Comparison of ENCODE assay signal across 8 cellular contexts in the genomic region with DNA sequence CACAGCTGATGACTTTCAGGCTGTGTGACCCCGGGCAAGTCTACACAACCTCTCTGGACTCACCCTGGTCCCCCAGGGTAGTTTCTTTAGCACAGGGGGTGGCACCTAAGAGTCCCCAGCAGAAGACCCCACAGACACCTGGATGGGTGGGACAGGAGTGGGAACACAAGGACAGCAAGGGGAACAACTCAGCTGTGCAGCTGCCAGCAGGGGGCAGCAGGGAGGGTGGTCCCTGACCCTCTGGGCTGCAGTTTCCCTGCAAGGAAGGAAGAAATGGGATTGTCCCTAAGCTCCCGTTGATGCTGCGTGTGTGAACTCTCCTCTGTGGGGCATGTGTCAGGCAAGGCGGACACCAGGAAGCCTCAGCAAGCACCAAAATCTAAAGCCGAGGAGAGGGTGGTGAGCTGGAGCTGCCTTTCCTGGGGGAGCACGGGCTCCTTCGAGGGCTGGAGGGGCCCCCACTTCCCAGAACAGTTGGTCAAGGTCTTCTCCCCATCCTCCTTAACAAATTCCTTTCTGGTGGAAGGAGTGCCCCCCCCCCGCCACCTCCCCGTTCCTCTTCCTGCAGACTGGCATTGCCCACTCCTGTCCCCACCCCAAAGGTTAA. TPM values are rescaled to one million over a fixed set of nuclear protein-coding genes. Genes with fewer than 3 reads are reported as not detected.
DNase-seq lines count a peak whose midpoint lies in the region; TF ChIP-seq lines count a peak whose summit lies in the region.

No MANE protein-coding gene starts in this region.

- H3K9ac ChIP-seq in Karpas-422 (ENCODE audit: low read length), result no peak overlapping the region

- H3K9me2 ChIP-seq in DOHH2 (replicated peaks; ENCODE audit: control insufficient read depth, low read length), result no peaks in the 10 kb centered on the region
- H3K9me2 ChIP-seq in Karpas-422 (replicated peaks; ENCODE audit: insufficient read depth, low read length), result no peaks in the 10 kb centered on the region

- peak; percentile 60 for DNase-seq in Karpas-422
- peak; percentile 46 for DNase-seq in astrocyte of the hippocampus (ENCODE audit: low read depth, low spot score)
- DNase-seq in T-helper 9 cell, result no peak
- DNase-seq in coronary artery (ENCODE audit: low spot score), result no peak
- no peak for DNase-seq in NOMO-1 (lab: John Stamatoyannopoulos, UW; ENCODE audit: unreplicated experiment in 2 of 2)
- no peak for DNase-seq in NCI-H2196 treated with DMSO at 0.1 percent for 48 hours (lab: John Stamatoyannopoulos, UW; ENCODE audit: unreplicated experiment)

- H3K27ac ChIP-seq in DOHH2 (ENCODE audit: low read depth, low read length) (no peak overlapping the region), Karpas-422 (ENCODE audit: low read length) (no peak overlapping the region), coronary artery (no peak overlapping the region)

- H3K27me3 ChIP-seq in DOHH2 (ENCODE audit: control insufficient read depth, low read length), result 0 out of 2 replicates have a peak, but pooled peaks cover 4% of the 10 kb centered on the region
- H3K27me3 ChIP-seq in Karpas-422 (ENCODE audit: low read length), result no peaks in the 10 kb centered on the region

- H3K27ac Mint-ChIP-seq in nephron, result no peak overlapping the region

- H3K4me2 ChIP-seq in DOHH2 (ENCODE audit: low read length), result no peak overlapping the region
- H3K4me2 ChIP-seq in Karpas-422 (ENCODE audit: low read depth, low read length, poor library complexity, severe bottlenecking), result no peak overlapping the region

- H3K79me2 ChIP-seq in DOHH2 (ENCODE audit: control insufficient read depth, low read length) (no peaks in the 10 kb centered on the region), Karpas-422 (ENCODE audit: low read length) (no peaks in the 10 kb centered on the region)

- peak; percentile 83 for TF ChIP-seq CTCF in DOHH2 (IDR thresholded peaks at IDR 0.05; ENCODE audit: low read depth, low read length, poor library complexity, severe bottlenecking)
- TF ChIP-seq CTCF in nephron (IDR thresholded peaks at IDR 0.05; ENCODE audit: unreplicated experiment in 3 of 3), result peak; percentile 53 to 71 (median 53)
- TF ChIP-seq CTCF in coronary artery (IDR thresholded peaks at IDR 0.05), result no peak

- no peak overlapping the region for H3K4me3 Mint-ChIP-seq in nephron

- H3K27me3 Mint-ChIP-seq in nephron (ENCODE audit: low read depth), result peaks cover 17% of the 10 kb centered on the region

- no peaks in the 10 kb centered on the region for H3F3A ChIP-seq in DOHH2 (ENCODE audit: control insufficient read depth, insufficient read depth)

- peaks cover 19% of the 10 kb centered on the region for H3K4me1 Mint-ChIP-seq in nephron

- H3K4me1 ChIP-seq in DOHH2 (ENCODE audit: control insufficient read depth, low read length) (no peaks in the 10 kb centered on the region), Karpas-422 (ENCODE audit: low read length) (no peaks in the 10 kb centered on the region)

- no peak overlapping the region for H2AFZ ChIP-seq in Karpas-422 (ENCODE audit: low read length)

- peaks cover 9% of the 10 kb centered on the region for H3K9me3 Mint-ChIP-seq in nephron

- H4K20me1 ChIP-seq in DOHH2 (ENCODE audit: control insufficient read depth, insufficient read depth, low read depth, low read length) (no peaks in the 10 kb centered on the region), Karpas-422 (ENCODE audit: insufficient read depth, low read depth, low read length) (no peaks in the 10 kb centered on the region)

- H3K36me3 Mint-ChIP-seq in nephron (ENCODE audit: low read depth), result no peaks in the 10 kb centered on the region

- no peak overlapping the region for H3K4me3 ChIP-seq in DOHH2 (ENCODE audit: low read length)
- no peak overlapping the region for H3K4me3 ChIP-seq in Karpas-422 (ENCODE audit: low read length)
- H3K4me3 ChIP-seq in coronary artery, result no peak overlapping the region

- no peaks in the 10 kb centered on the region for H3K36me3 ChIP-seq in DOHH2 (ENCODE audit: control insufficient read depth, low read length)
- no peaks in the 10 kb centered on the region for H3K36me3 ChIP-seq in Karpas-422 (ENCODE audit: insufficient read depth, low read length)

- H3K9me3 ChIP-seq in DOHH2 (ENCODE audit: control insufficient read depth, insufficient read depth, low read length) (no peaks in the 10 kb centered on the region), Karpas-422 (ENCODE audit: low read length) (no peaks in the 10 kb centered on the region)

RNA-seq across cellular contexts. Expression of a gene that starts 24.1 kb away (rescaled TPM):
- total RNA-seq in Karpas-422 (2014; rRNA removed; shearing (Covaris generic); ENCODE audit: low replicate concordance), result not detected in 2 replicates

Comparison
In these comparisons a context has a peak if more than half of its experiments do, and no peak if none do; other contexts are left out.
1. DNase-seq: peak in Karpas-422 (single experiment) and astrocyte of the hippocampus (single experiment); none in T-helper 9 cell (single experiment), coronary artery (single experiment), NOMO-1 (0 of 2) and NCI-H2196 treated with DMSO at 0.1 percent for 48 hours (single experiment).